In the genomic region with DNA sequence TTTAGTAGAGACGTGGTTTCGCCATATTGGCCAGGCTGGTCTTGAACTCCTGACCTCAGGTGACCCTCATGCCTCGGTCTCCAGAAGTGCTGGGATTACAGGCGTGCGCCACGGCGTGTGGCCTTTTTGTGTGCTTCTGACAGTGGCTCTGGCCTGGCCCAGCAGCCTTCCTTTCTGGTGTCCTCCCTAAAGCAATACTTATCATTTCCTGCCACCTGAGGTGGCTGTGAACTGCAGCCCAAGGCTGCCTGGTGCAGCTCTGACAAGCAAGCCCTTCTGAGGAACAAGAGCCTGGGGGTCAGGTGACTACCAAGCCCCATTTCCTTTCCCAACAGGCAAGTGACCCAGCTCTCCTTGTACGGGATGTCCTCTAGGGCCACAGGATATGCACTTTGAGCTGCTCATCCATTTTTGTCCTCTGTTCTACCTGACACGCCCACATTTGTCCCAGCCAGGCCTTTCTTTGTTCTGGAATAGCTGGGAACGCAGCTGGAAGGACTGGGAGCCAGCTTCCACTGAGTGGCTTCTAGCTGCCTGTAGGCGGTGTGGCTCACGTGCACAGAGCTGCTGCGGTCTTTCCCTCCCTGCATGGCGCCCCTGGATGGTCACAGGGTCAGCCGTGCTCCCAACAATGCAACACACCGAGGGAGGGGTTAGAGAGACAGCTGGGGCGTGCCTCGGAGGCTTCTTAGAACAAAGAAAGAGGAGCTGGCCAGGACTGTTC, we compare ENCODE assay signal across 9 cellular contexts. TPM values are rescaled to one million over a fixed set of nuclear protein-coding genes. Genes with fewer than 3 reads are reported as not detected.
DNase-seq lines count a peak whose midpoint lies in the region; ATAC-seq and TF ChIP-seq lines count a peak whose summit lies in the region.
"Had no signal": no experiment of that assay in that cellular context is flagged by ENCODE, and none has a peak within 500 bp of the region (broad histone marks: within the 10 kb centered on the region; RNA-seq: fewer than 3 reads in every experiment).

No MANE protein-coding gene starts in this region.

- no peaks in the 10 kb centered on the region for H3K27me3 Mint-ChIP-seq in type B pancreatic cell
- H3K27me3 Mint-ChIP-seq in activated T-helper 17 cell treated with anti-CD3 and anti-CD28 coated beads, Interleukin-2, amount 50 U/mL, for 72 hours = no peaks in the 10 kb centered on the region
- no peaks in the 10 kb centered on the region for H3K27me3 Mint-ChIP-seq in activated CD4-positive, alpha-beta memory T cell treated with anti-CD3 and anti-CD28 coated beads, Interleukin-2, amount 10 ng/mL, durations not matched to agents 7 days and 5 days

- peak; percentile 60 for DNase-seq in GM23248
- peak; percentile 73 for DNase-seq in SW480 (ENCODE audit: low spot score)
- peak; percentile 57 for DNase-seq in occipital lobe (lab: John Stamatoyannopoulos, UW)
- no peak for DNase-seq in type B pancreatic cell (ENCODE audit: extremely low spot score, unreplicated experiment)
- DNase-seq in activated CD8-positive, alpha-beta memory T cell treated with anti-CD3 and anti-CD28 coated beads, Interleukin-2, amount 50 U/mL, for 48 hours = no peak
- DNase-seq in activated CD4-positive, alpha-beta memory T cell treated with anti-CD3 and anti-CD28 coated beads, Interleukin-2, amount 10 ng/mL, durations not matched to agents 7 days and 5 days = no peak
- DNase-seq: T-helper 9 cell had no signal

- TF ChIP-seq CTCF in gastroesophageal sphincter (IDR thresholded peaks at IDR 0.05) (no peak), type B pancreatic cell (conservative IDR thresholded peaks at IDR 0.05) (no peak)

- no peak overlapping the region for H3K4me3 ChIP-seq in GM23248
- H3K4me3 ChIP-seq in gastroesophageal sphincter = no peak overlapping the region

- no peaks in the 10 kb centered on the region for H3K9me3 ChIP-seq in GM23248 (ENCODE audit: low read depth)
- no peaks in the 10 kb centered on the region for H3K9me3 ChIP-seq in gastroesophageal sphincter

- no peaks in the 10 kb centered on the region for H4K20me1 ChIP-seq in GM23248 (ENCODE audit: insufficient read depth)

- TF ChIP-seq EP300 in gastroesophageal sphincter (IDR thresholded peaks at IDR 0.05) = no peak

- peaks cover 18% of the 10 kb centered on the region for H3K4me1 Mint-ChIP-seq in type B pancreatic cell (ENCODE audit: unreplicated experiment)
- H3K4me1 Mint-ChIP-seq in activated T-helper 17 cell treated with anti-CD3 and anti-CD28 coated beads, Interleukin-2, amount 50 U/mL, for 72 hours = peaks cover under 1% of the 10 kb centered on the region
- H3K4me1 Mint-ChIP-seq in activated CD4-positive, alpha-beta memory T cell treated with anti-CD3 and anti-CD28 coated beads, Interleukin-2, amount 10 ng/mL, durations not matched to agents 7 days and 5 days = peaks cover 2% of the 10 kb centered on the region

- no peaks in the 10 kb centered on the region for H3K9me2 ChIP-seq in GM23248 (ENCODE audit: insufficient read depth)

- CTCF ChIA-PET in activated CD4-positive, alpha-beta memory T cell treated with anti-CD3 and anti-CD28 coated beads, Interleukin-2, amount 10 ng/mL, durations not matched to agents 7 days and 5 days (lab: Charles Lee) = interaction anchor here (1.6 to 6.6 kb wide), 12 partner anchors 7 to 290 kb away, joined by 4 to 98 read pairs (median 13); a partner anchor contains a TSS

- 0 out of 2 replicates have a peak overlapping the region, but pooled peaks have one; percentile 7 for H3K9ac ChIP-seq in GM23248

- in situ Hi-C loops in GM23248 (cut with MboI) = loop anchor here (10.0 kb wide), 1 partner anchor 58 kb away; no protein-coding TSS in a partner anchor

- POLR2A ChIA-PET in activated CD4-positive, alpha-beta memory T cell treated with anti-CD3 and anti-CD28 coated beads, Interleukin-2, amount 10 ng/mL, durations not matched to agents 7 days and 5 days (lab: Charles Lee) = no interaction called here

- H3K79me2 ChIP-seq in GM23248 (ENCODE audit: insufficient read depth) = no peaks in the 10 kb centered on the region

- no peaks in the 10 kb centered on the region for H3K36me3 ChIP-seq in GM23248 (ENCODE audit: low read depth)
- peaks cover 0 to 40% of the 10 kb centered on the region in 2 donors for H3K36me3 ChIP-seq in gastroesophageal sphincter

- H3K27me3 ChIP-seq in GM23248 (replicated peaks; ENCODE audit: insufficient read depth) (no peaks in the 10 kb centered on the region), gastroesophageal sphincter (peaks cover 2% of the 10 kb centered on the region)

- no peaks in the 10 kb centered on the region for H3F3A ChIP-seq in GM23248 (ENCODE audit: insufficient read depth)

- H3K4me1 ChIP-seq in GM23248 (ENCODE audit: insufficient read depth) (peaks cover 12% of the 10 kb centered on the region), gastroesophageal sphincter (peaks cover 0 to 36% (median 2%) of the 10 kb centered on the region in 3 donors)

- no peak overlapping the region for H3K4me2 ChIP-seq in GM23248 (ENCODE audit: unreplicated experiment)

- peak; percentile 74 for ATAC-seq in gastroesophageal sphincter
- no peak for ATAC-seq in activated T-helper 17 cell treated with anti-CD3 and anti-CD28 coated beads, Interleukin-2, amount 50 U/mL, for 72 hours (replicated peaks)

- no peaks in the 10 kb centered on the region for H3K9me3 Mint-ChIP-seq in type B pancreatic cell
- no peaks in the 10 kb centered on the region for H3K9me3 Mint-ChIP-seq in activated T-helper 17 cell treated with anti-CD3 and anti-CD28 coated beads, Interleukin-2, amount 50 U/mL, for 72 hours
- H3K9me3 Mint-ChIP-seq in activated CD4-positive, alpha-beta memory T cell treated with anti-CD3 and anti-CD28 coated beads, Interleukin-2, amount 10 ng/mL, durations not matched to agents 7 days and 5 days = no peaks in the 10 kb centered on the region

- no peak overlapping the region for H3K4me3 Mint-ChIP-seq in type B pancreatic cell
- H3K4me3 Mint-ChIP-seq in activated T-helper 17 cell treated with anti-CD3 and anti-CD28 coated beads, Interleukin-2, amount 50 U/mL, for 72 hours = no peak overlapping the region
- H3K4me3 Mint-ChIP-seq in activated CD4-positive, alpha-beta memory T cell treated with anti-CD3 and anti-CD28 coated beads, Interleukin-2, amount 10 ng/mL, durations not matched to agents 7 days and 5 days = no peak overlapping the region

- no peak overlapping the region for H3K27ac Mint-ChIP-seq in type B pancreatic cell
- no peak overlapping the region for H3K27ac Mint-ChIP-seq in activated T-helper 17 cell treated with anti-CD3 and anti-CD28 coated beads, Interleukin-2, amount 50 U/mL, for 72 hours
- no peak overlapping the region for H3K27ac Mint-ChIP-seq in activated CD4-positive, alpha-beta memory T cell treated with anti-CD3 and anti-CD28 coated beads, Interleukin-2, amount 10 ng/mL, durations not matched to agents 7 days and 5 days

- H2AFZ ChIP-seq in GM23248 = no peak overlapping the region

- no peak for TF ChIP-seq POLR2A in gastroesophageal sphincter (IDR thresholded peaks at IDR 0.05)

- H3K27ac ChIP-seq in GM23248 (peak overlapping the region; percentile 15; the same call in 1 of the 2 replicates), gastroesophageal sphincter (peak overlapping the region in 3 of 4 donors; percentile 34 to 71 (median 65))

- peaks cover 3% of the 10 kb centered on the region for H3K36me3 Mint-ChIP-seq in type B pancreatic cell
- peaks cover 4% of the 10 kb centered on the region for H3K36me3 Mint-ChIP-seq in activated T-helper 17 cell treated with anti-CD3 and anti-CD28 coated beads, Interleukin-2, amount 50 U/mL, for 72 hours (ENCODE audit: low read depth)
- no peaks in the 10 kb centered on the region for H3K36me3 Mint-ChIP-seq in activated CD4-positive, alpha-beta memory T cell treated with anti-CD3 and anti-CD28 coated beads, Interleukin-2, amount 10 ng/mL, durations not matched to agents 7 days and 5 days (ENCODE audit: low read depth)

- WGBS in GM23248 (ENCODE audit: low coverage in 1 of 2, low lambda C conversion rate in 2 of 2, missing lambda C conversion rate in 2 of 2), 2 experiments = 53% methylated on average over 18 of the region's 18 CpGs
- 87% methylated on average over 3 of the region's 18 CpGs; no CpG with 5 or more reads in 1 of the 2 donors for WGBS in gastroesophageal sphincter (ENCODE audit: low coverage in 1 of 2), 2 donors

RNA-seq across cellular contexts. Expression of a gene that starts 12.3 kb away (rescaled TPM):
- total RNA-seq in GM23248 (2014; rRNA removed; shearing (Covaris generic)) = 33.8 and 70.7 TPM in 2 replicates
- 64.6 and 67.6 TPM in 2 replicates for polyA plus RNA-seq in GM23248 (2016; fragmentation: Nextera tagmentation; extraction: Ambion mirVana)
- total RNA-seq in gastroesophageal sphincter (10 to 100 TPM in 3 of 4 donors, 1 to 10 TPM in 1; 5.9 to 34.5 (median 21.4) TPM), occipital lobe (46.2 TPM), type B pancreatic cell (ENCODE audit: low replicate concordance) (36.4 and 47.2 TPM in 2 replicates)
- 10 to 100 TPM in 1 of 2 donors, 1 to 10 TPM in 1; 6.2 to 19.2 TPM for total RNA-seq in activated T-helper 17 cell treated with anti-CD3 and anti-CD28 coated beads, Interleukin-2, amount 50 U/mL, for 72 hours
- 10 to 100 TPM; 21.4 to 25.7 TPM for total RNA-seq in activated CD4-positive, alpha-beta memory T cell treated with anti-CD3 and anti-CD28 coated beads, Interleukin-2, amount 10 ng/mL, durations not matched to agents 7 days and 5 days

Comparison
In these comparisons a context has a peak if more than half of its experiments do, and no peak if none do; other contexts are left out.
1. DNase-seq: peak in GM23248 (single experiment), SW480 (single experiment) and occipital lobe (single experiment); none in type B pancreatic cell (single experiment), activated CD8-positive, alpha-beta memory T cell treated with anti-CD3 and anti-CD28 coated beads, Interleukin-2, amount 50 U/mL, for 48 hours (single experiment) and activated CD4-positive, alpha-beta memory T cell treated with anti-CD3 and anti-CD28 coated beads, Interleukin-2, amount 10 ng/mL, durations not matched to agents 7 days and 5 days (single experiment).